15 cellular contexts compared by ENCODE assay signal in genomic region chr17:50845260-50846147, GRCh38. TPM values are rescaled to one million over a fixed set of nuclear protein-coding genes. Genes with fewer than 3 reads are reported as not detected.
DNase-seq lines count a peak whose midpoint lies in the region; ATAC-seq, FAIRE-seq and TF ChIP-seq lines count a peak whose summit lies in the region.
"Had no signal": no experiment of that assay in that cellular context is flagged by ENCODE, and none has a peak within 500 bp of the region (broad histone marks: within the 10 kb centered on the region; RNA-seq: fewer than 3 reads in every experiment).

No MANE protein-coding gene starts in this region.

- H3K9me3 Mint-ChIP-seq in astrocyte (ENCODE audit: unreplicated experiment) = no peaks in the 10 kb centered on the region
- H3K9me3 Mint-ChIP-seq in natural killer cell treated with Interleukin-12 subunit alpha and Interleukin-12 subunit beta and Interleukin-15 and Interleukin-18, amount 100 ng/mL, for 72 hours = no peaks in the 10 kb centered on the region
- H3K9me3 Mint-ChIP-seq: activated T-helper 1 cell treated with anti-CD3 and anti-CD28 coated beads, Interleukin-12 subunit alpha, Interleukin-12 subunit beta, Interleukin-2, Interleukin-4 antibody, amounts not matched to agents 30 ng/mL and 10 ng/mL and 1 ng/mL, durations not matched to agents 14 hours and 24 hours and 36 hours; CD8-positive, alpha-beta memory T cell had no signal

- H3K36me3 ChIP-seq in H7 (replicated peaks; ENCODE audit: control insufficient read depth, insufficient read depth, low read length) (no peaks in the 10 kb centered on the region), astrocyte (ENCODE audit: insufficient read depth, low read length) (no peaks in the 10 kb centered on the region), gastrocnemius medialis (no peaks in the 10 kb centered on the region)

- CTCF ChIA-PET in RWPE1 (lab: Yijun Ruan, JAX) = interaction anchor here (0.6 to 6.3 kb wide), 2 partner anchors 62 to 109 kb away, joined by 6 to 75 read pairs; no protein-coding TSS in a partner anchor

- FAIRE-seq in astrocyte (lab: Jason Lieb, UNC) = no peak
- FAIRE-seq: GM12891 had no signal

- H3K9ac ChIP-seq in astrocyte (ENCODE audit: low read length) = no peak overlapping the region

- H3K9me3 ChIP-seq in astrocyte (ENCODE audit: insufficient read depth, low read depth, low read length) (no peaks in the 10 kb centered on the region), gastrocnemius medialis (no peaks in the 10 kb centered on the region)

- ATAC-seq in left ventricle myocardium superior (peak; percentile 84), gastrocnemius medialis (peak; percentile 86 to 88), HG02588 (IDR thresholded peaks at IDR 0.05; ENCODE audit: unreplicated experiment) (no peak)
- no peak for ATAC-seq in natural killer cell treated with Interleukin-12 subunit alpha and Interleukin-12 subunit beta and Interleukin-15 and Interleukin-18, amount 100 ng/mL, for 72 hours
- ATAC-seq: stimulated activated naive CD8-positive, alpha-beta T cell treated with anti-CD3 and anti-CD28 coated beads, Interleukin-15, Interleukin-2, amounts not matched to agents 100 U/mL and 50 U/mL, for 24 hours had no signal

- no peak for TF ChIP-seq CTCF in astrocyte (IDR thresholded peaks at IDR 0.05; ENCODE audit: insufficient read depth, low read depth, low read length)
- TF ChIP-seq CTCF in gastrocnemius medialis (IDR thresholded peaks at IDR 0.05 in 4 of 5, conservative IDR thresholded peaks at IDR 0.05 in 1 of 5) = no peak
- TF ChIP-seq CTCF in RWPE1 (conservative IDR thresholded peaks at IDR 0.05; ENCODE audit: low read depth) = no peak

- intact Hi-C loops in left ventricle myocardium superior (cut with micrococcal nuclease) = no loop called here
- intact Hi-C loops in gastrocnemius medialis (cut with DNase I; ENCODE audit: low total_unique reads) = no loop called here

- DNase-seq in H7 (peak; percentile 43), astrocyte (ENCODE audit: low read depth) (peak; percentile 14), left ventricle myocardium superior (peak; percentile 59), gastrocnemius medialis (peak; percentile 77 to 87), NCI-H524 (lab: John Stamatoyannopoulos, UW) (no peak), RWPE1 (ENCODE audit: low spot score) (no peak)
- no peak for DNase-seq in natural killer cell treated with Interleukin-12 subunit alpha and Interleukin-12 subunit beta and Interleukin-15 and Interleukin-18, amount 100 ng/mL, for 72 hours (ENCODE audit: low spot score)
- DNase-seq: CD8-positive, alpha-beta memory T cell; cerebellar nuclear complex; SHP77; stimulated activated naive CD8-positive, alpha-beta T cell treated with anti-CD3 and anti-CD28 coated beads, Interleukin-15, Interleukin-2, amounts not matched to agents 100 U/mL and 50 U/mL, for 24 hours had no signal

- no peak overlapping the region for H3K27ac ChIP-seq in astrocyte (ENCODE audit: low read depth, low read length)
- peak overlapping the region; percentile 86 to 94 (median 92) for H3K27ac ChIP-seq in gastrocnemius medialis
- no peak overlapping the region for H3K27ac ChIP-seq in RWPE1

- no peaks in the 10 kb centered on the region for H3K79me2 ChIP-seq in astrocyte (ENCODE audit: insufficient read depth, low read length)

- H3K4me1 ChIP-seq in astrocyte (ENCODE audit: insufficient read depth, low read length) (peaks cover 5% of the 10 kb centered on the region), gastrocnemius medialis (peaks cover 18 to 19% of the 10 kb centered on the region in 2 donors)

- no peaks in the 10 kb centered on the region for H3K27me3 ChIP-seq in H7 (ENCODE audit: control insufficient read depth, insufficient read depth, low read length)
- H3K27me3 ChIP-seq in astrocyte (ENCODE audit: insufficient read depth, low read length) = no peaks in the 10 kb centered on the region
- H3K27me3 ChIP-seq in gastrocnemius medialis = no peaks in the 10 kb centered on the region

- peak overlapping the region; percentile 92 for H3K27ac Mint-ChIP-seq in astrocyte (ENCODE audit: unreplicated experiment)
- no peak overlapping the region for H3K27ac Mint-ChIP-seq in natural killer cell treated with Interleukin-12 subunit alpha and Interleukin-12 subunit beta and Interleukin-15 and Interleukin-18, amount 100 ng/mL, for 72 hours
- H3K27ac Mint-ChIP-seq: activated T-helper 1 cell treated with anti-CD3 and anti-CD28 coated beads, Interleukin-12 subunit alpha, Interleukin-12 subunit beta, Interleukin-2, Interleukin-4 antibody, amounts not matched to agents 30 ng/mL and 10 ng/mL and 1 ng/mL, durations not matched to agents 14 hours and 24 hours and 36 hours; IgD-negative memory B cell had no signal

- peak overlapping the region; percentile 13 for H2AFZ ChIP-seq in astrocyte (ENCODE audit: low read depth, low read length)

- in situ Hi-C loops in gastrocnemius medialis (cut with MboI; ENCODE audit: low sequenced_read_pairs in 4 of 4) = loop anchor here in 3 of 4 donors (10.0 to 25.0 kb wide), 2 partner anchors 301 to 308 kb away; partner anchors contain the start of genes SPATA20 (in 3 of the 3) and EPN3 (in 1 of the 3)

- H3K4me3 Mint-ChIP-seq in astrocyte (ENCODE audit: unreplicated experiment) = no peak overlapping the region
- H3K4me3 Mint-ChIP-seq in natural killer cell treated with Interleukin-12 subunit alpha and Interleukin-12 subunit beta and Interleukin-15 and Interleukin-18, amount 100 ng/mL, for 72 hours = no peak overlapping the region
- H3K4me3 Mint-ChIP-seq: activated T-helper 1 cell treated with anti-CD3 and anti-CD28 coated beads, Interleukin-12 subunit alpha, Interleukin-12 subunit beta, Interleukin-2, Interleukin-4 antibody, amounts not matched to agents 30 ng/mL and 10 ng/mL and 1 ng/mL, durations not matched to agents 14 hours and 24 hours and 36 hours; CD8-positive, alpha-beta memory T cell; IgD-negative memory B cell had no signal

- peaks cover 13% of the 10 kb centered on the region for H3K4me1 Mint-ChIP-seq in astrocyte (ENCODE audit: low read depth, unreplicated experiment)
- no peaks in the 10 kb centered on the region for H3K4me1 Mint-ChIP-seq in natural killer cell treated with Interleukin-12 subunit alpha and Interleukin-12 subunit beta and Interleukin-15 and Interleukin-18, amount 100 ng/mL, for 72 hours (ENCODE audit: low read depth in 2 of 2)

- no peaks in the 10 kb centered on the region for H3K36me3 Mint-ChIP-seq in astrocyte (ENCODE audit: low read depth, unreplicated experiment)
- no peaks in the 10 kb centered on the region for H3K36me3 Mint-ChIP-seq in natural killer cell treated with Interleukin-12 subunit alpha and Interleukin-12 subunit beta and Interleukin-15 and Interleukin-18, amount 100 ng/mL, for 72 hours
- H3K36me3 Mint-ChIP-seq: IgD-negative memory B cell had no signal

- H3K4me3 ChIP-seq in H7 (ENCODE audit: insufficient read depth, low read depth, low read length) (no peak overlapping the region), astrocyte (ENCODE audit: insufficient read depth, low read depth, low read length) (no peak overlapping the region), gastrocnemius medialis (peak overlapping the region in 1 of 4 donors; percentile 7)

- H3K27me3 Mint-ChIP-seq in astrocyte (ENCODE audit: low read depth, unreplicated experiment) = peaks cover 10% of the 10 kb centered on the region
- no peaks in the 10 kb centered on the region for H3K27me3 Mint-ChIP-seq in natural killer cell treated with Interleukin-12 subunit alpha and Interleukin-12 subunit beta and Interleukin-15 and Interleukin-18, amount 100 ng/mL, for 72 hours
- H3K27me3 Mint-ChIP-seq: CD8-positive, alpha-beta memory T cell; IgD-negative memory B cell had no signal

- no peak overlapping the region for H3K4me2 ChIP-seq in astrocyte (ENCODE audit: low read length)

- no peaks in the 10 kb centered on the region for H4K20me1 ChIP-seq in astrocyte (ENCODE audit: insufficient read depth, low read length)

- POLR2A ChIA-PET in RWPE1 (lab: Yijun Ruan, JAX; ENCODE audit: low non-redundant PET) = interaction anchor here (0.6 to 1.3 kb wide), 2 partner anchors 21 to 86 kb away, joined by 4 to 5 read pairs; partner anchors contain the start of gene TOB1

- peak; percentile 72 to 79 for TF ChIP-seq POLR2A in gastrocnemius medialis (IDR thresholded peaks at IDR 0.05)

RNA-seq across cellular contexts. Expression of gene WFIKKN2, which starts 10.1 kb away (rescaled TPM):
- not detected in 2 replicates for total RNA-seq in H7 (2014; rRNA removed; shearing (Covaris generic))
- total RNA-seq in astrocyte (0.07 TPM in 1 of 2 replicates, not detected in the other), left ventricle myocardium superior (0.07 TPM), gastrocnemius medialis (under 1 TPM in 3 of 4 donors, not detected in 1; 0.09 to 0.22 (median 0.20) TPM)
- not detected for total RNA-seq in natural killer cell treated with Interleukin-12 subunit alpha and Interleukin-12 subunit beta and Interleukin-15 and Interleukin-18, amount 100 ng/mL, for 72 hours
- total RNA-seq: activated T-helper 1 cell treated with anti-CD3 and anti-CD28 coated beads, Interleukin-12 subunit alpha, Interleukin-12 subunit beta, Interleukin-2, Interleukin-4 antibody, amounts not matched to agents 30 ng/mL and 10 ng/mL and 1 ng/mL, durations not matched to agents 14 hours and 24 hours and 36 hours; CD8-positive, alpha-beta memory T cell had no signal

RNA-seq across cellular contexts. Expression of gene TOB1, which starts 20.6 kb away (rescaled TPM):
- total RNA-seq in H7 (2014; rRNA removed; shearing (Covaris generic)) = 5.2 and 8.6 TPM in 2 replicates
- total RNA-seq in astrocyte (59.1 and 71.6 TPM in 2 replicates), left ventricle myocardium superior (107 TPM), gastrocnemius medialis (10 to 100 TPM; 13.6 to 53.5 (median 28.2) TPM)
- total RNA-seq in natural killer cell treated with Interleukin-12 subunit alpha and Interleukin-12 subunit beta and Interleukin-15 and Interleukin-18, amount 100 ng/mL, for 72 hours = 10 to 100 TPM; 12.1 to 30.7 TPM

Comparison
In these comparisons a context has a peak if more than half of its experiments do, and no peak if none do; other contexts are left out.
1. DNase-seq: peak in H7 (single experiment), astrocyte (single experiment), left ventricle myocardium superior (single experiment) and gastrocnemius medialis (2 of 2); none in NCI-H524 (0 of 2), natural killer cell treated with Interleukin-12 subunit alpha and Interleukin-12 subunit beta and Interleukin-15 and Interleukin-18, amount 100 ng/mL, for 72 hours (single experiment) and RWPE1 (single experiment).
2. H3K27ac ChIP-seq: peak in gastrocnemius medialis (4 of 4); none in astrocyte (single experiment) and RWPE1 (single experiment).
3. ATAC-seq: peak in left ventricle myocardium superior (single experiment) and gastrocnemius medialis (2 of 2); none in HG02588 (single experiment) and natural killer cell treated with Interleukin-12 subunit alpha and Interleukin-12 subunit beta and Interleukin-15 and Interleukin-18, amount 100 ng/mL, for 72 hours (0 of 2).